ENCODE assay signal across 13 cellular contexts in genomic region chr13:51845574-51846318, GRCh38. TPM values are rescaled to one million over a fixed set of nuclear protein-coding genes. Genes with fewer than 3 reads are reported as not detected.
DNase-seq lines count a peak whose midpoint lies in the region; ATAC-seq and TF ChIP-seq lines count a peak whose summit lies in the region.
"Had no signal": no experiment of that assay in that cellular context is flagged by ENCODE, and none has a peak within 500 bp of the region (broad histone marks: within the 10 kb centered on the region; RNA-seq: fewer than 3 reads in every experiment).

No MANE protein-coding gene starts in this region.

- H3K27me3 ChIP-seq in SK-N-SH (ENCODE audit: insufficient read depth) (no peaks in the 10 kb centered on the region), liver (ENCODE audit: control insufficient read depth in 4 of 4, insufficient read depth in 4 of 4, low read length in 3 of 4) (no peaks in the 10 kb centered on the region), stomach smooth muscle (ENCODE audit: control insufficient read depth in 1 of 2, insufficient read depth in 2 of 2, low read length in 2 of 2) (no peaks in the 10 kb centered on the region)

- peak overlapping the region; percentile 90; the same call in 1 of the 2 replicates for H2AFZ ChIP-seq in SK-N-SH (ENCODE audit: low read depth)

- H3K9me3 ChIP-seq in SK-N-SH (no peaks in the 10 kb centered on the region), liver (ENCODE audit: control insufficient read depth in 4 of 4, low read length in 3 of 4) (no peaks in the 10 kb centered on the region), stomach smooth muscle (ENCODE audit: control insufficient read depth in 2 of 2, low read length in 2 of 2) (no peaks in the 10 kb centered on the region)

- H3K9ac ChIP-seq in SK-N-SH (no peak overlapping the region), liver (ENCODE audit: low read depth in 1 of 2, low read length in 2 of 2) (peak overlapping the region in 1 of 2 donors; percentile 2), stomach smooth muscle (ENCODE audit: low read length in 2 of 2) (no peak overlapping the region)

- no peak for ATAC-seq in SK-N-SH treated with all-trans-retinoic acid at 6 μM for 48 hours
- ATAC-seq in activated T-helper 17 cell treated with anti-CD3 and anti-CD28 coated beads, Interleukin-2, amount 50 U/mL, for 72 hours (replicated peaks), result no peak
- no peak for ATAC-seq in GM18867 (IDR thresholded peaks at IDR 0.05; ENCODE audit: unreplicated experiment)
- ATAC-seq in GM19397 (IDR thresholded peaks at IDR 0.05; ENCODE audit: unreplicated experiment), result no peak

- peak overlapping the region; percentile 45 for H3K4me3 Mint-ChIP-seq in activated T-helper 17 cell treated with anti-CD3 and anti-CD28 coated beads, Interleukin-2, amount 50 U/mL, for 72 hours

- TF ChIP-seq CTCF in SK-N-SH (IDR thresholded peaks at IDR 0.05), result no peak
- TF ChIP-seq CTCF in liver (IDR thresholded peaks at IDR 0.05; ENCODE audit: low read depth, low read length, missing input control), result no peak

- H3K27ac Mint-ChIP-seq in activated T-helper 17 cell treated with anti-CD3 and anti-CD28 coated beads, Interleukin-2, amount 50 U/mL, for 72 hours, result no peak overlapping the region
- H3K27ac Mint-ChIP-seq: natural killer cell treated with Interleukin-12 subunit alpha and Interleukin-12 subunit beta and Interleukin-15 and Interleukin-18, amount 100 ng/mL, for 72 hours; T-helper 2 cell treated with Interferon-gamma antibody and Interleukin-4, amounts not matched to agents 5 μg/mL and 100 μg/mL, for 36 hours had no signal

- H3K9me3 Mint-ChIP-seq in activated T-helper 17 cell treated with anti-CD3 and anti-CD28 coated beads, Interleukin-2, amount 50 U/mL, for 72 hours, result no peaks in the 10 kb centered on the region
- H3K9me3 Mint-ChIP-seq: natural killer cell treated with Interleukin-12 subunit alpha and Interleukin-12 subunit beta and Interleukin-15 and Interleukin-18, amount 100 ng/mL, for 72 hours; T-helper 2 cell treated with Interferon-gamma antibody and Interleukin-4, amounts not matched to agents 5 μg/mL and 100 μg/mL, for 36 hours had no signal

- peaks cover 14% of the 10 kb centered on the region for H3K4me1 Mint-ChIP-seq in activated T-helper 17 cell treated with anti-CD3 and anti-CD28 coated beads, Interleukin-2, amount 50 U/mL, for 72 hours

- H3K4me2 ChIP-seq in SK-N-SH, result peak overlapping the region; percentile 69

- no peak overlapping the region for H3K27ac ChIP-seq in SK-N-SH (ENCODE audit: low read depth in 2 of 2, low read length in 1 of 2)
- peak overlapping the region; percentile 48 to 52 for H3K27ac ChIP-seq in liver (ENCODE audit: low read depth in 1 of 2, low read length in 2 of 2)
- no peak overlapping the region for H3K27ac ChIP-seq in stomach smooth muscle (ENCODE audit: low read length)
- H3K27ac ChIP-seq: RWPE1 had no signal

- no peaks in the 10 kb centered on the region for H3K27me3 Mint-ChIP-seq in activated T-helper 17 cell treated with anti-CD3 and anti-CD28 coated beads, Interleukin-2, amount 50 U/mL, for 72 hours

- CTCF ChIA-PET in SK-N-SH (lab: Yijun Ruan, JAX), result interaction anchor here (0.6 to 4.8 kb wide), 9 partner anchors 11 to 40 kb away, joined by 3 to 36 read pairs (median 5); no protein-coding TSS in a partner anchor

- 54% methylated on average over 5 of the region's 5 CpGs for WGBS in SK-N-SH (ENCODE audit: low lambda C conversion rate)
- WGBS in liver, result 47% methylated on average over 5 of the region's 5 CpGs

- peaks cover 3% of the 10 kb centered on the region for H3F3A ChIP-seq in SK-N-SH (replicated peaks; ENCODE audit: insufficient read depth)

- H3K36me3 ChIP-seq in SK-N-SH (replicated peaks in 1 of 2; ENCODE audit: control insufficient read depth in 1 of 2, insufficient read depth in 2 of 2, low read length in 1 of 2), result no peaks in the 10 kb centered on the region
- no peaks in the 10 kb centered on the region for H3K36me3 ChIP-seq in liver (ENCODE audit: control insufficient read depth in 4 of 4, insufficient read depth in 3 of 4, low read depth in 1 of 4, low read length in 3 of 4)
- no peaks in the 10 kb centered on the region for H3K36me3 ChIP-seq in stomach smooth muscle (ENCODE audit: control insufficient read depth in 2 of 2, insufficient read depth in 2 of 2, low read length in 2 of 2)

- H3K4me3 ChIP-seq in SK-N-SH (ENCODE audit: low read depth in 2 of 2, low read length in 1 of 2) (no peak overlapping the region; a peak in 1 of 4 replicates), liver (ENCODE audit: low read depth in 1 of 3, low read length in 3 of 3) (peak overlapping the region; percentile 33 to 56 (median 49)), stomach smooth muscle (ENCODE audit: low read length in 2 of 2) (peak overlapping the region; percentile 47 to 54)

- DNase-seq in SK-N-SH (no peak), DMS53 (lab: John Stamatoyannopoulos, UW) (no peak)

- H4K20me1 ChIP-seq in SK-N-SH (ENCODE audit: insufficient read depth), result no peaks in the 10 kb centered on the region

- POLR2A ChIA-PET in SK-N-SH (lab: Yijun Ruan, JAX), result no interaction called here

- no peaks in the 10 kb centered on the region for H3K9me2 ChIP-seq in SK-N-SH

- H3K4me1 ChIP-seq in SK-N-SH (ENCODE audit: control insufficient read depth in 1 of 2, insufficient read depth in 2 of 2, low read depth in 1 of 2, low read length in 1 of 2), result peaks cover 2 to 7% of the 10 kb centered on the region in 2 experiments; a peak in 2 of 4 replicates
- H3K4me1 ChIP-seq in liver (ENCODE audit: control insufficient read depth in 4 of 4, insufficient read depth in 4 of 4, low read length in 3 of 4), result peaks cover 0 to 4% (median 1%) of the 10 kb centered on the region in 4 donors
- H3K4me1 ChIP-seq in stomach smooth muscle (ENCODE audit: control insufficient read depth, insufficient read depth, low read length), result peaks cover 5% of the 10 kb centered on the region

- H3K79me2 ChIP-seq in SK-N-SH (ENCODE audit: insufficient read depth), result no peaks in the 10 kb centered on the region

- no peak for TF ChIP-seq EP300 in SK-N-SH (IDR thresholded peaks at IDR 0.05; ENCODE audit: borderline replicate concordance in 1 of 2, low read depth in 1 of 2, low read length in 1 of 2)

- TF ChIP-seq RAD21 in SK-N-SH (IDR thresholded peaks at IDR 0.05; ENCODE audit: low read length), result no peak
- no peak for TF ChIP-seq RAD21 in liver (IDR thresholded peaks at IDR 0.05)

- H3K36me3 Mint-ChIP-seq in activated T-helper 17 cell treated with anti-CD3 and anti-CD28 coated beads, Interleukin-2, amount 50 U/mL, for 72 hours (ENCODE audit: low read depth), result no peaks in the 10 kb centered on the region
- H3K36me3 Mint-ChIP-seq: natural killer cell treated with Interleukin-12 subunit alpha and Interleukin-12 subunit beta and Interleukin-15 and Interleukin-18, amount 100 ng/mL, for 72 hours had no signal

TF ChIP-seq in SK-N-SH, 30 proteins besides CTCF, POLR2A, EP300 and RAD21 (continues in another document):
- TF ChIP-seq SMC3 (IDR thresholded peaks at IDR 0.05; ENCODE audit: low read depth, low read length), result no peak
- TF ChIP-seq FOXJ3 (CRISPR knock-in tag; IDR thresholded peaks at IDR 0.05), result no peak
- no peak for TF ChIP-seq FOXM1 (IDR thresholded peaks at IDR 0.05; ENCODE audit: low read depth)
- no peak for TF ChIP-seq CHD2 (IDR thresholded peaks at IDR 0.05; ENCODE audit: low read length, partially characterized antibody)
- no peak for TF ChIP-seq MAX (IDR thresholded peaks at IDR 0.05; ENCODE audit: low read depth)

TF ChIP-seq in SK-N-SH treated with all-trans-retinoic acid at 6 μM for 48 hours, 23 proteins besides CTCF, POLR2A, EP300 and RAD21 (continues in another document):
- TF ChIP-seq ZC3H10 (CRISPR knock-in tag; IDR thresholded peaks at IDR 0.05) (no peak), TCF4 (CRISPR knock-in tag; IDR thresholded peaks at IDR 0.05; ENCODE audit: borderline replicate concordance) (no peak), SNAI2 (CRISPR knock-in tag; IDR thresholded peaks at IDR 0.05) (no peak), TOX (CRISPR knock-in tag; IDR thresholded peaks at IDR 0.05; ENCODE audit: borderline replicate concordance) (no peak), ZFP30 (CRISPR knock-in tag; IDR thresholded peaks at IDR 0.05) (no peak), GLIS3 (CRISPR knock-in tag; IDR thresholded peaks at IDR 0.05) (no peak), ZNF8 (CRISPR knock-in tag; IDR thresholded peaks at IDR 0.05) (no peak), CSDC2 (CRISPR knock-in tag; IDR thresholded peaks at IDR 0.05) (no peak)

TF ChIP-seq in liver, 16 proteins besides CTCF, POLR2A, EP300 and RAD21:
- TF ChIP-seq SP1 (IDR thresholded peaks at IDR 0.05), result peak; percentile 3
- no peak for TF ChIP-seq RXRA (IDR thresholded peaks at IDR 0.05)

RNA-seq across cellular contexts. Expression of gene TMEM272, which starts 0.8 kb away (rescaled TPM):
- not detected in 2 replicates for polyA plus RNA-seq in SK-N-SH (2012; rRNA removed)
- under 0.01 TPM in 1 of 2 replicates, not detected in the other for polyA plus RNA-seq in SK-N-SH (2012; cell fraction: cytosol; rRNA removed)
- 0.02 TPM in 2 replicates for polyA plus RNA-seq in SK-N-SH (2012; cell fraction: nucleus; rRNA removed)
- under 1 TPM; 0.16 to 0.17 TPM for total RNA-seq in activated T-helper 17 cell treated with anti-CD3 and anti-CD28 coated beads, Interleukin-2, amount 50 U/mL, for 72 hours
- total RNA-seq in liver, result under 1 TPM; 0.14 to 0.42 TPM
- polyA plus RNA-seq in liver, result under 1 TPM; 0.02 to 0.07 TPM
- total RNA-seq: bronchial epithelial cell; natural killer cell treated with Interleukin-12 subunit alpha and Interleukin-12 subunit beta and Interleukin-15 and Interleukin-18, amount 100 ng/mL, for 72 hours had no signal

RNA-seq across cellular contexts. Expression of gene CCDC70, which starts 16.0 kb away (rescaled TPM):
- polyA plus RNA-seq in SK-N-SH (2012; rRNA removed) (not detected in 2 replicates), liver (under 1 TPM in 1 of 2 donors, not detected in 1; 0.36 TPM)
- not detected in 2 replicates for polyA plus RNA-seq in SK-N-SH (2012; cell fraction: cytosol; rRNA removed)
- polyA plus RNA-seq in SK-N-SH (2012; cell fraction: nucleus; rRNA removed), result 0.04 TPM in 1 of 2 replicates, not detected in the other
- under 1 TPM; 0.24 to 0.43 TPM for total RNA-seq in activated T-helper 17 cell treated with anti-CD3 and anti-CD28 coated beads, Interleukin-2, amount 50 U/mL, for 72 hours
- not detected for total RNA-seq in liver
- total RNA-seq: bronchial epithelial cell; left cardiac atrium; natural killer cell treated with Interleukin-12 subunit alpha and Interleukin-12 subunit beta and Interleukin-15 and Interleukin-18, amount 100 ng/mL, for 72 hours had no signal

RNA-seq across cellular contexts. Expression of gene DHRS12, which starts 41.8 kb away (rescaled TPM):
- polyA plus RNA-seq in SK-N-SH (2012; rRNA removed) (8.2 and 9.6 TPM in 2 replicates), liver (10 to 100 TPM; 11.8 to 15.5 TPM)
- polyA plus RNA-seq in SK-N-SH (2012; cell fraction: cytosol; rRNA removed), result 7.9 and 8.7 TPM in 2 replicates
- polyA plus RNA-seq in SK-N-SH (2012; cell fraction: nucleus; rRNA removed), result 16.4 and 17.1 TPM in 2 replicates
- total RNA-seq in activated T-helper 17 cell treated with anti-CD3 and anti-CD28 coated beads, Interleukin-2, amount 50 U/mL, for 72 hours, result 1 to 10 TPM; 5.0 to 9.6 TPM
- total RNA-seq in liver, result 1 to 10 TPM; 6.5 to 6.8 TPM

Comparison
In these comparisons a context has a peak if more than half of its experiments do, and no peak if none do; other contexts are left out.
1. H3K27ac ChIP-seq: peak in liver (2 of 2); none in SK-N-SH (0 of 2) and stomach smooth muscle (single experiment).
2. H3K4me3 ChIP-seq: peak in liver (3 of 3) and stomach smooth muscle (2 of 2); none in SK-N-SH (0 of 2).